Comparison of ENCODE assay signal across 17 cellular contexts in the genomic region with DNA sequence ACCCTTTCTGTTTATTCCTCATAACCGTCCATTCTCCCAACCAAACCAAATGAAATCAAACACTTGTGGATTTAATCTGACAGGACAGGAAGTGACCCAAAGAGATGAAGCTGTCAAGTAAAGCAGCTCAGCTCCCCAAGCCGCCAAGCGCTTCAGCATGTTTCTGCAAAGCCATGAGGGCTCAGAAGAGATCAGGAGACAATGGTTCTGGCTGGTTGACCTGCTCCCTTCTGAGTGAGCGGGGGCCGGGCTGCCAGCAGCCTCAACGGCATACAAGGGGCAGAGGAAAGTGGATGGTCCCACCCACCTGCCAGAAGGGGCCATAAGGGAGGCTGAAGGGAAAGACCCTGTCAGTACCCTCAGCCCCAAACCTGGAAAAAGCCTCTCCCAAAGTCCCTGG. TPM values are rescaled to one million over a fixed set of nuclear protein-coding genes. Genes with fewer than 3 reads are reported as not detected.
DNase-seq lines count a peak whose midpoint lies in the region; ATAC-seq, FAIRE-seq and TF ChIP-seq lines count a peak whose summit lies in the region.
"Had no signal": no experiment of that assay in that cellular context is flagged by ENCODE, and none has a peak within 500 bp of the region (broad histone marks: within the 10 kb centered on the region; RNA-seq: fewer than 3 reads in every experiment).

No MANE protein-coding gene starts in this region.

- WGBS in prostate gland: 27% methylated on average over 6 of the region's 6 CpGs

- intact Hi-C loops in left ventricle myocardium inferior (cut with micrococcal nuclease) (no loop called here), prostate gland (cut with DNase I) (loop anchor here (5.0 kb wide), 1 partner anchor 59 kb away; no protein-coding TSS in a partner anchor), uterus (cut with DNase I; ENCODE audit: low total_unique reads) (no loop called here)

- H3K9me3 ChIP-seq in left ventricle myocardium inferior (replicated peaks) (no peaks in the 10 kb centered on the region), prostate gland (no peaks in the 10 kb centered on the region), uterus (no peaks in the 10 kb centered on the region)

- peak overlapping the region; percentile 94 for H3K27ac ChIP-seq in left ventricle myocardium inferior (replicated peaks)
- peak overlapping the region; percentile 50 to 82 for H3K27ac ChIP-seq in prostate gland
- peak overlapping the region; percentile 17 to 85 for H3K27ac ChIP-seq in uterus
- H3K27ac ChIP-seq: RWPE1 had no signal

- TF ChIP-seq POLR2A in prostate gland (IDR thresholded peaks at IDR 0.05): no peak
- TF ChIP-seq POLR2A in uterus (IDR thresholded peaks at IDR 0.05): no peak
- no peak for TF ChIP-seq POLR2A in GM12892 (IDR thresholded peaks at IDR 0.05; ENCODE audit: low read depth, low read length)

- H3K4me1 ChIP-seq in left ventricle myocardium inferior: peaks cover 79% of the 10 kb centered on the region
- H3K4me1 ChIP-seq in prostate gland (replicated peaks): peaks cover 25% of the 10 kb centered on the region
- H3K4me1 ChIP-seq in uterus: peaks cover 0 to 14% of the 10 kb centered on the region in 2 donors

- TF ChIP-seq CTCF in left ventricle myocardium inferior (IDR thresholded peaks at IDR 0.05; ENCODE audit: borderline replicate concordance): no peak
- TF ChIP-seq CTCF in prostate gland (IDR thresholded peaks at IDR 0.05): no peak
- no peak for TF ChIP-seq CTCF in uterus (IDR thresholded peaks at IDR 0.05)

- H3K27me3 Mint-ChIP-seq in activated naive CD4-positive, alpha-beta T cell treated with anti-CD3 and anti-CD28 coated beads, Interleukin-2, amount 50 U/mL, for 24 hours: no peaks in the 10 kb centered on the region
- H3K27me3 Mint-ChIP-seq: T-helper 17 cell had no signal

- ATAC-seq in GM21619 (IDR thresholded peaks at IDR 0.05; ENCODE audit: unreplicated experiment): no peak
- ATAC-seq: T-helper 17 cell had no signal

- H3K36me3 Mint-ChIP-seq in activated naive CD4-positive, alpha-beta T cell treated with anti-CD3 and anti-CD28 coated beads, Interleukin-2, amount 50 U/mL, for 24 hours: no peaks in the 10 kb centered on the region

- peak overlapping the region; percentile 51 for H3K27ac Mint-ChIP-seq in activated naive CD4-positive, alpha-beta T cell treated with anti-CD3 and anti-CD28 coated beads, Interleukin-2, amount 50 U/mL, for 24 hours
- H3K27ac Mint-ChIP-seq: T-helper 17 cell had no signal

- H3K4me1 Mint-ChIP-seq in activated naive CD4-positive, alpha-beta T cell treated with anti-CD3 and anti-CD28 coated beads, Interleukin-2, amount 50 U/mL, for 24 hours: peaks cover 11% of the 10 kb centered on the region

- H3K4me3 Mint-ChIP-seq in activated naive CD4-positive, alpha-beta T cell treated with anti-CD3 and anti-CD28 coated beads, Interleukin-2, amount 50 U/mL, for 24 hours: no peak overlapping the region
- H3K4me3 Mint-ChIP-seq: T-helper 17 cell had no signal

- H3K4me3 ChIP-seq in left ventricle myocardium inferior (peak overlapping the region; percentile 31), prostate gland (no peak overlapping the region), uterus (no peak overlapping the region)

- peaks cover 82% of the 10 kb centered on the region for H3K36me3 ChIP-seq in left ventricle myocardium inferior
- H3K36me3 ChIP-seq in prostate gland: peaks cover 32 to 39% of the 10 kb centered on the region in 2 donors
- H3K36me3 ChIP-seq in uterus: no peaks in the 10 kb centered on the region

- H3K27me3 ChIP-seq in left ventricle myocardium inferior (ENCODE audit: low read depth): no peaks in the 10 kb centered on the region
- no peaks in the 10 kb centered on the region for H3K27me3 ChIP-seq in prostate gland (replicated peaks; ENCODE audit: insufficient read depth)
- H3K27me3 ChIP-seq in uterus: no peaks in the 10 kb centered on the region

- no peak for DNase-seq in activated naive CD4-positive, alpha-beta T cell (lab: John Stamatoyannopoulos, UW)
- DNase-seq in left ventricle myocardium inferior: no peak
- DNase-seq in prostate gland (ENCODE audit: low spot score): no peak
- peak; percentile 16 to 17 for DNase-seq in uterus
- DNase-seq in activated effector memory CD4-positive, alpha-beta T cell treated with anti-CD3 and anti-CD28 coated beads, Interleukin-2, amount 50 U/mL, for 16 hours: no peak
- DNase-seq in GM12892 (ENCODE audit: insufficient read length): no peak
- DNase-seq: COR-L47; mesenchymal stem cell; NCI-H2081 treated with DMSO at 0.1 percent for 48 hours; nucleus accumbens; stimulated activated CD4-positive, alpha-beta T cell treated with anti-CD3 and anti-CD28 coated beads, Interleukin-15, amount 100 ng/mL, for 24 hours; T-helper 17 cell had no signal

- FAIRE-seq in GM12892 (lab: Jason Lieb, UNC): no peak
- FAIRE-seq: G401.6, HTR-8/SVneo had no signal

- H3K9me3 Mint-ChIP-seq in activated naive CD4-positive, alpha-beta T cell treated with anti-CD3 and anti-CD28 coated beads, Interleukin-2, amount 50 U/mL, for 24 hours: no peaks in the 10 kb centered on the region

RNA-seq across cellular contexts. Expression of gene SLC45A1, which starts 45.3 kb away (rescaled TPM):
- total RNA-seq in left ventricle myocardium inferior (1.8 TPM), prostate gland (1 to 10 TPM; 4.3 to 5.2 TPM), uterus (10 to 100 TPM in 2 of 4 donors, 1 to 10 TPM in 1, under 1 TPM in 1; 0.51 to 13.8 (median 7.4) TPM)
- polyA plus RNA-seq in GM12892 (2012; ENCODE audit: missing spikeins): not detected

Comparison
In these comparisons a context has a peak if more than half of its experiments do, and no peak if none do; other contexts are left out.
1. DNase-seq: peak in uterus (2 of 2); none in activated naive CD4-positive, alpha-beta T cell (0 of 4), left ventricle myocardium inferior (single experiment), prostate gland (single experiment), activated effector memory CD4-positive, alpha-beta T cell treated with anti-CD3 and anti-CD28 coated beads, Interleukin-2, amount 50 U/mL, for 16 hours (single experiment) and GM12892 (single experiment).
2. Peak in every context shown above with its lines, with median percentiles within 50 percentile points of each other: H3K27ac ChIP-seq.